In genomic region chr1:203692565-203693470, GRCh38 we compare ENCODE assay signal across 8 cellular contexts.
DNase-seq lines count a peak whose midpoint lies in the region; TF ChIP-seq lines count a peak whose summit lies in the region.

No MANE protein-coding gene starts in this region.

- DNase-seq in AG09309 (ENCODE audit: low read depth) (peak; percentile 86), brain pericyte (ENCODE audit: low read depth, low spot score) (peak; percentile 91), kidney epithelial cell (ENCODE audit: low read depth) (peak; percentile 76), NCI-H2196 treated with DMSO at 0.1 percent for 48 hours (lab: John Stamatoyannopoulos, UW; ENCODE audit: unreplicated experiment) (no peak), NCI-H2029 treated with DMSO at 0.1 percent for 48 hours (lab: John Stamatoyannopoulos, UW) (no peak)
- no peak for DNase-seq in stimulated activated naive CD4-positive, alpha-beta T cell (lab: John Stamatoyannopoulos, UW)

- no peak for TF ChIP-seq RAD21 in Ishikawa (IDR thresholded peaks at IDR 0.05; ENCODE audit: low read depth)

- H3K36me3 ChIP-seq in kidney epithelial cell (ENCODE audit: control insufficient read depth, insufficient read depth, low read length) (no peaks in the 10 kb centered on the region), stomach smooth muscle (ENCODE audit: control insufficient read depth in 2 of 2, insufficient read depth in 2 of 2, low read length in 2 of 2) (peaks cover 12 to 20% of the 10 kb centered on the region in 2 donors)

- H3K27ac ChIP-seq in stomach smooth muscle (ENCODE audit: low read length): peak overlapping the region; percentile 91

- H3K4me3 ChIP-seq in AG09309 (ENCODE audit: control insufficient read depth, low read depth, low read length): no peak overlapping the region
- no peak overlapping the region for H3K4me3 ChIP-seq in kidney epithelial cell (ENCODE audit: low read depth, low read length)
- peak overlapping the region; percentile 25 to 58 for H3K4me3 ChIP-seq in stomach smooth muscle (ENCODE audit: low read length in 2 of 2)

- peak overlapping the region; percentile 51 to 55 for H3K9ac ChIP-seq in stomach smooth muscle (ENCODE audit: low read length in 2 of 2)

- H3K9me3 ChIP-seq in stomach smooth muscle (ENCODE audit: control insufficient read depth in 2 of 2, low read length in 2 of 2): no peaks in the 10 kb centered on the region

- no peak for TF ChIP-seq CTCF in AG09309 (IDR thresholded peaks at IDR 0.05; ENCODE audit: control insufficient read depth, insufficient read depth, low read depth, low read length, missing control alignments)
- TF ChIP-seq CTCF in kidney epithelial cell (IDR thresholded peaks at IDR 0.05; ENCODE audit: insufficient read depth, low read length, poor library complexity, severe bottlenecking): no peak

- H3K27me3 ChIP-seq in kidney epithelial cell (ENCODE audit: control insufficient read depth, insufficient read depth, low read length) (no peaks in the 10 kb centered on the region), stomach smooth muscle (ENCODE audit: control insufficient read depth in 1 of 2, insufficient read depth in 2 of 2, low read length in 2 of 2) (no peaks in the 10 kb centered on the region)

- peaks cover 92% of the 10 kb centered on the region for H3K4me1 ChIP-seq in stomach smooth muscle (ENCODE audit: control insufficient read depth, insufficient read depth, low read length)

- no peak for TF ChIP-seq EP300 in Ishikawa (IDR thresholded peaks at IDR 0.05; ENCODE audit: borderline replicate concordance)

TF ChIP-seq in Ishikawa, 13 proteins besides CTCF, POLR2A, EP300 and RAD21:
- no peak for TF ChIP-seq ZBTB7A (IDR thresholded peaks at IDR 0.05; ENCODE audit: low read depth)
- no peak for TF ChIP-seq TCF12 (IDR thresholded peaks at IDR 0.05; ENCODE audit: low read depth)
- TF ChIP-seq MAX (IDR thresholded peaks at IDR 0.05): peak; percentile 71
- 0 out of 2 replicates have a peak, but pooled peaks have one; percentile 24 for TF ChIP-seq TAF1 (IDR thresholded peaks at IDR 0.05; ENCODE audit: low read depth)
- no peak for TF ChIP-seq FOXM1 (IDR thresholded peaks at IDR 0.05; ENCODE audit: borderline replicate concordance, low read depth)

Comparison
In these comparisons a context has a peak if more than half of its experiments do, and no peak if none do; other contexts are left out.
1. DNase-seq: peak in AG09309 (single experiment), brain pericyte (single experiment) and kidney epithelial cell (single experiment); none in stimulated activated naive CD4-positive, alpha-beta T cell (0 of 6), NCI-H2196 treated with DMSO at 0.1 percent for 48 hours (single experiment) and NCI-H2029 treated with DMSO at 0.1 percent for 48 hours (single experiment).
2. H3K4me3 ChIP-seq: peak in stomach smooth muscle (2 of 2); none in AG09309 (single experiment) and kidney epithelial cell (single experiment).